8 cellular contexts compared by ENCODE assay signal in the genomic region with DNA sequence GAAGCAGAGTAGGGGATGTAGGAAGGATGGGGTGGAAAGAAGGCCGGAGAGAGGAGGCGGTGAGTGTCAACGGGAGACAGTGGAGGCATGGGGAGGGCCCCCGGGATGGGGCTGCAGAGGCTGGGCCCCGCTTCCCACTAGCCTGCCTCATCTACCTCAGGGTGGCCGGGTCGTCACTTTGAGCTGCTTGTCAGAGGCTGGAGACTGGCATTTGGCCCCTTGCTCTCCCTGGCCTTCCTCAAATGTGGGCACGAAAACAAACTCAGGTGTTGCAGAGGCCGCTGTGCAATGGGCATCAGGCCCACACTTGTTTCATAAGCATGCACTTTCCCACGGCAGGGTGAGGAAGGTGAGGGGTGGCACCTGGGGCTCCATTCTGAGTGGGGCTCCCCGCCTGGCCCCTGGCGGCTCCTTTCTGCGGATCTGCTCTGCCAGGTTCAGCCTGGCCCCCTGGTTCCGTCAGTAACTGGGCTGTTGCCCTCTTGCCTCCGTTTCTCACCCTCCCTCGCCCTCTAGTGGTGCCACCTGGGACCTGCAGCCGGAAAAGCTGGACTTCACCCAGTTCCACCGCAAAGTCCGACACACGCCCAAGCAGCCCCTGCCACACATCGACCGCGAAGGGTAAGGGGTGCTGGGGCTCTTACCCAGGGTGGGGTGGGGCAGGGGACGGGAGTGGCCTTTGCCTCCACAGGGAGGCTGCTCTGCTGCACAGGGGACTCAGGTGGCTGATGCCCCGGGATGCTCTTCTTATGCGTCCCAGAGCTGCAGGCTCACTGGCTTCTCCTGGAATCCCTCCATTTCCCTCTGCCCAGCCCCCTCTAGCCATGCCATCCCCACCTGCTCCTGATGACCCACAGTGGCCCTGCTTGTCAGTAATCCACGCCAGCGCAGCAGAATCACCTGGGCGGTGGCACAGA.
DNase-seq lines count a peak whose midpoint lies in the region; ATAC-seq and TF ChIP-seq lines count a peak whose summit lies in the region.

No MANE protein-coding gene starts in this region.

- H3K27ac ChIP-seq in SJCRH30 (no peak overlapping the region), heart left ventricle (no peak overlapping the region), prostate gland (no peak overlapping the region)

- TF ChIP-seq POLR2A in heart left ventricle (IDR thresholded peaks at IDR 0.05): no peak
- no peak for TF ChIP-seq POLR2A in prostate gland (IDR thresholded peaks at IDR 0.05)

- H3K27ac Mint-ChIP-seq in activated naive CD4-positive, alpha-beta T cell treated with anti-CD3 and anti-CD28 coated beads, Interleukin-2, amount 50 U/mL, for 72 hours: no peak overlapping the region

- H3K27me3 ChIP-seq in H7 (ENCODE audit: control insufficient read depth, insufficient read depth, low read length) (no peaks in the 10 kb centered on the region), SJCRH30 (no peaks in the 10 kb centered on the region), heart left ventricle (no peaks in the 10 kb centered on the region), prostate gland (replicated peaks; ENCODE audit: insufficient read depth) (no peaks in the 10 kb centered on the region)

- peaks cover 9% of the 10 kb centered on the region; the same call in 1 of the 2 replicates for H3K4me1 ChIP-seq in SJCRH30
- H3K4me1 ChIP-seq in heart left ventricle: peaks cover 0 to 31% (median 16%) of the 10 kb centered on the region in 12 donors
- peaks cover 4% of the 10 kb centered on the region for H3K4me1 ChIP-seq in prostate gland (replicated peaks)

- ATAC-seq in activated naive CD4-positive, alpha-beta T cell treated with anti-CD3 and anti-CD28 coated beads, Interleukin-2, amount 50 U/mL, for 72 hours: peak; percentile 30 to 31
- peak; percentile 7 to 69 (median 54) for ATAC-seq in heart left ventricle
- ATAC-seq in HG02852 (IDR thresholded peaks at IDR 0.05; ENCODE audit: unreplicated experiment): no peak

- H3K9me3 ChIP-seq in SJCRH30 (replicated peaks) (no peaks in the 10 kb centered on the region), heart left ventricle (peaks cover 0 to 6% (median 0%) of the 10 kb centered on the region in 12 donors), prostate gland (no peaks in the 10 kb centered on the region)

- H3K36me3 ChIP-seq in H7 (replicated peaks; ENCODE audit: control insufficient read depth, insufficient read depth, low read length) (no peaks in the 10 kb centered on the region), SJCRH30 (peaks cover 11% of the 10 kb centered on the region; the same call in 1 of the 2 replicates), heart left ventricle (peaks cover 0 to 28% (median 21%) of the 10 kb centered on the region in 9 donors), prostate gland (no peaks in the 10 kb centered on the region)

- DNase-seq in Ammon's horn (ENCODE audit: low spot score): peak; percentile 76
- peak; percentile 96 for DNase-seq in H7
- DNase-seq in SJCRH30: peak; percentile 36 to 56
- peak; percentile 50 to 75 for DNase-seq in activated naive CD4-positive, alpha-beta T cell treated with anti-CD3 and anti-CD28 coated beads, Interleukin-2, amount 50 U/mL, for 72 hours (ENCODE audit: low spot score in 2 of 2)
- DNase-seq in heart left ventricle: peak; percentile 64 to 83 (median 67)
- DNase-seq in prostate gland (ENCODE audit: low spot score): peak; percentile 59
- DNase-seq in amniotic stem cell (lab: John Stamatoyannopoulos, UW): no peak

- intact Hi-C loops in heart left ventricle (cut with DNase I): loop anchor here (1.0 to 10.0 kb wide), 9 partner anchors 47 to 189 kb away; a partner anchor contains a TSS
- intact Hi-C loops in prostate gland (cut with DNase I): loop anchor here (1.0 to 10.0 kb wide), 4 partner anchors 49 to 1691 kb away; no protein-coding TSS in a partner anchor

- 45 to 62% (median 50%) methylated on average over 20 to 29 of the region's 29 CpGs for WGBS in heart left ventricle, 4 donors
- WGBS in prostate gland: 37% methylated on average over 29 of the region's 29 CpGs

- H3K4me3 ChIP-seq in H7 (ENCODE audit: insufficient read depth, low read depth, low read length) (no peak overlapping the region), SJCRH30 (no peak overlapping the region), heart left ventricle (no peak overlapping the region), prostate gland (no peak overlapping the region)

- H3K9me3 Mint-ChIP-seq in activated naive CD4-positive, alpha-beta T cell treated with anti-CD3 and anti-CD28 coated beads, Interleukin-2, amount 50 U/mL, for 72 hours: peaks cover 4 to 9% of the 10 kb centered on the region in 2 donors

- TF ChIP-seq CTCF in heart left ventricle (IDR thresholded peaks at IDR 0.05) (peak; percentile 80 to 92 (median 88)), prostate gland (IDR thresholded peaks at IDR 0.05) (peak; percentile 78 to 89 (median 86))

- peaks cover 11 to 14% of the 10 kb centered on the region in 2 donors for H3K36me3 Mint-ChIP-seq in activated naive CD4-positive, alpha-beta T cell treated with anti-CD3 and anti-CD28 coated beads, Interleukin-2, amount 50 U/mL, for 72 hours
